Comparison of ENCODE assay signal across 1 cellular context in the genomic region with DNA sequence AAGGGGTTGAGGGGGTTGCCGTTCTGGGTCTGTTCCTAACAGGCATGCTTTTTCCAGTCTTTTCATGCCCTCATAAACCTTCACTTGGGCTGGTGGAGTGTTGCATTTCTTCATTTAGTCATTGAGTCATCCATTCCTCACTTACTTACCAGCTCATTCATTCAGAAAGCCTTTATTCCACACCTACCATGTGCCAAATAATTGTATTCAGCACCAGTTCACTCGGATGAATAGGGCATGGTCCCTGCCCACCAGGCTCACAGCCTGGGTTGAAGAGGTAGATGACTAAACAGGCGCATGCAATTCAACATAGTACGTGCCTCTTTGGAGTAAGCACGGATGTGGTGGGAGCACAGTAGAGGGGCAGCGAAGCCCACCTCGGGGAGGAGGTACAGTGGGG.
TF ChIP-seq lines count a peak whose summit lies in the region.

No MANE protein-coding gene starts in this region.

TF ChIP-seq in IMR-90, 13 proteins besides CTCF, POLR2A, EP300 and RAD21 (continued from another document):
- TF ChIP-seq, protein P1, sequence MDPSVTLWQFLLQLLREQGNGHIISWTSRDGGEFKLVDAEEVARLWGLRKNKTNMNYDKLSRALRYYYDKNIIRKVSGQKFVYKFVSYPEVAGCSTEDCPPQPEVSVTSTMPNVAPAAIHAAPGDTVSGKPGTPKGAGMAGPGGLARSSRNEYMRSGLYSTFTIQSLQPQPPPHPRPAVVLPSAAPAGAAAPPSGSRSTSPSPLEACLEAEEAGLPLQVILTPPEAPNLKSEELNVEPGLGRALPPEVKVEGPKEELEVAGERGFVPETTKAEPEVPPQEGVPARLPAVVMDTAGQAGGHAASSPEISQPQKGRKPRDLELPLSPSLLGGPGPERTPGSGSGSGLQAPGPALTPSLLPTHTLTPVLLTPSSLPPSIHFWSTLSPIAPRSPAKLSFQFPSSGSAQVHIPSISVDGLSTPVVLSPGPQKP (IDR thresholded peaks at IDR 0.05; ENCODE audit: borderline replicate concordance, low read depth, low read length) = no peak
- no peak for TF ChIP-seq CEBPB (IDR thresholded peaks at IDR 0.05; ENCODE audit: low read depth, low read length)
- no peak for TF ChIP-seq RFX5 (IDR thresholded peaks at IDR 0.05; ENCODE audit: low read depth, low read length)
- TF ChIP-seq BHLHE40 (IDR thresholded peaks at IDR 0.05; ENCODE audit: low read depth, low read length) = no peak
- TF ChIP-seq FOS (IDR thresholded peaks at IDR 0.05; ENCODE audit: low read depth, low read length) = no peak
- no peak for TF ChIP-seq MAZ (IDR thresholded peaks at IDR 0.05; ENCODE audit: borderline replicate concordance, low read depth, low read length)
- TF ChIP-seq, protein P2, sequence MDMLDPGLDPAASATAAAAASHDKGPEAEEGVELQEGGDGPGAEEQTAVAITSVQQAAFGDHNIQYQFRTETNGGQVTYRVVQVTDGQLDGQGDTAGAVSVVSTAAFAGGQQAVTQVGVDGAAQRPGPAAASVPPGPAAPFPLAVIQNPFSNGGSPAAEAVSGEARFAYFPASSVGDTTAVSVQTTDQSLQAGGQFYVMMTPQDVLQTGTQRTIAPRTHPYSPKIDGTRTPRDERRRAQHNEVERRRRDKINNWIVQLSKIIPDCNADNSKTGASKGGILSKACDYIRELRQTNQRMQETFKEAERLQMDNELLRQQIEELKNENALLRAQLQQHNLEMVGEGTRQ (IDR thresholded peaks at IDR 0.05; ENCODE audit: low read depth, low read length) = no peak
